8 cellular contexts compared by ENCODE assay signal in genomic region chr11:5291207-5291838, GRCh38. TPM values are rescaled to one million over a fixed set of nuclear protein-coding genes. Genes with fewer than 3 reads are reported as not detected.
DNase-seq lines count a peak whose midpoint lies in the region; ATAC-seq, FAIRE-seq and TF ChIP-seq lines count a peak whose summit lies in the region.

No MANE protein-coding gene starts in this region.

- ATAC-seq in GM21529 (IDR thresholded peaks at IDR 0.05; ENCODE audit: unreplicated experiment), result peak; percentile 97

- H3K79me2 ChIP-seq in neural progenitor cell (ENCODE audit: low read depth), result no peaks in the 10 kb centered on the region

- no peaks in the 10 kb centered on the region for H3F3A ChIP-seq in neural progenitor cell (ENCODE audit: low read depth)

- no peak overlapping the region for H3K27ac Mint-ChIP-seq in neural progenitor cell

- no peaks in the 10 kb centered on the region for H3K27me3 ChIP-seq in neural progenitor cell

- H3K4me3 Mint-ChIP-seq in neural progenitor cell, result no peak overlapping the region

- no peak overlapping the region for H3K4me3 ChIP-seq in WI38 (ENCODE audit: low read depth, low read length)
- H3K4me3 ChIP-seq in neural progenitor cell, result no peak overlapping the region

- H3K9me3 Mint-ChIP-seq in neural progenitor cell, result no peaks in the 10 kb centered on the region

- H2AFZ ChIP-seq in neural progenitor cell (replicated peaks), result peak overlapping the region; percentile 42

- no peak overlapping the region for H3K27ac ChIP-seq in neural progenitor cell

- no peaks in the 10 kb centered on the region for H3K4me1 ChIP-seq in neural progenitor cell

- TF ChIP-seq POLR2A in GM12892 (IDR thresholded peaks at IDR 0.05; ENCODE audit: low read depth, low read length), result no peak

- DNase-seq in GM12892 (ENCODE audit: insufficient read length) (peak; percentile 4), HT-29 (ENCODE audit: low spot score) (peak; percentile 53), neural progenitor cell (ENCODE audit: low spot score) (peak; percentile 44), activated gamma-delta T cell (lab: John Stamatoyannopoulos, UW) (no peak), COLO829 (ENCODE audit: low spot score) (no peak), COR-L47 (lab: John Stamatoyannopoulos, UW) (no peak)

- FAIRE-seq in GM12892 (lab: Jason Lieb, UNC), result no peak

- no peaks in the 10 kb centered on the region for H3K9me3 ChIP-seq in neural progenitor cell (ENCODE audit: low read depth)

- no peaks in the 10 kb centered on the region for H4K20me1 ChIP-seq in neural progenitor cell (ENCODE audit: low read depth)

- no peak overlapping the region for H3K4me2 ChIP-seq in neural progenitor cell

- no peaks in the 10 kb centered on the region for H3K36me3 ChIP-seq in neural progenitor cell

- H3K27me3 Mint-ChIP-seq in neural progenitor cell (ENCODE audit: insufficient read depth, low read depth), result peaks cover 4% of the 10 kb centered on the region

- H3K9ac ChIP-seq in neural progenitor cell, result no peak overlapping the region

- TF ChIP-seq CTCF in WI38 (IDR thresholded peaks at IDR 0.05; ENCODE audit: low read depth, low read length) (peak; percentile 55; the same call in 1 of the 2 replicates), neural progenitor cell (IDR thresholded peaks at IDR 0.05) (peak; percentile 65)

- H3K4me1 Mint-ChIP-seq in neural progenitor cell, result no peaks in the 10 kb centered on the region

- no peaks in the 10 kb centered on the region for H3K36me3 Mint-ChIP-seq in neural progenitor cell

RNA-seq across cellular contexts. Expression of gene OR51B4, which starts 10.4 kb away (rescaled TPM):
- not detected for polyA plus RNA-seq in GM12892 (2012; ENCODE audit: missing spikeins)
- not detected in 2 replicates for total RNA-seq in HT-29 (2014; rRNA removed; shearing (Covaris generic))
- 0.22 TPM in 1 of 2 replicates, not detected in the other for total RNA-seq in neural progenitor cell (ENCODE audit: low replicate concordance)

RNA-seq across cellular contexts. Expression of gene HBE1, which starts 21.6 kb away (rescaled TPM):
- polyA plus RNA-seq in GM12892 (2012; ENCODE audit: missing spikeins), result 2.3 TPM
- total RNA-seq in HT-29 (2014; rRNA removed; shearing (Covaris generic)), result not detected in 2 replicates
- not detected in 2 replicates for total RNA-seq in neural progenitor cell (ENCODE audit: low replicate concordance)

RNA-seq across cellular contexts. Expression of gene OR51B2, which starts 32.8 kb away (rescaled TPM):
- not detected for polyA plus RNA-seq in GM12892 (2012; ENCODE audit: missing spikeins)
- not detected in 2 replicates for total RNA-seq in HT-29 (2014; rRNA removed; shearing (Covaris generic))
- total RNA-seq in neural progenitor cell (ENCODE audit: low replicate concordance), result 0.40 TPM in 1 of 2 replicates, not detected in the other

RNA-seq across cellular contexts. Expression of gene HBG2, which starts 36.7 kb away (rescaled TPM):
- 7.5 TPM for polyA plus RNA-seq in GM12892 (2012; ENCODE audit: missing spikeins)
- total RNA-seq in HT-29 (2014; rRNA removed; shearing (Covaris generic)), result not detected in 2 replicates
- total RNA-seq in neural progenitor cell (ENCODE audit: low replicate concordance), result not detected in 2 replicates

RNA-seq across cellular contexts. Expression of gene HBG1, which starts 41.7 kb away (rescaled TPM):
- 2.0 TPM for polyA plus RNA-seq in GM12892 (2012; ENCODE audit: missing spikeins)
- not detected in 2 replicates for total RNA-seq in HT-29 (2014; rRNA removed; shearing (Covaris generic))
- total RNA-seq in neural progenitor cell (ENCODE audit: low replicate concordance), result not detected in 2 replicates

Comparison
In these comparisons a context has a peak if more than half of its experiments do, and no peak if none do; other contexts are left out.
1. DNase-seq: peak in GM12892 (single experiment), HT-29 (single experiment) and neural progenitor cell (single experiment); none in activated gamma-delta T cell (single experiment), COLO829 (single experiment) and COR-L47 (single experiment).